8 cellular contexts compared by ENCODE assay signal in genomic region chr9:128457207-128457606, GRCh38. TPM values are rescaled to one million over a fixed set of nuclear protein-coding genes. Genes with fewer than 3 reads are reported as not detected.
DNase-seq lines count a peak whose midpoint lies in the region; ATAC-seq and TF ChIP-seq lines count a peak whose summit lies in the region.

No MANE protein-coding gene starts in this region.

- 52 to 53% methylated on average over 14 of the region's 14 CpGs for WGBS in heart right ventricle, 2 donors
- 44 to 52% methylated on average over 14 of the region's 14 CpGs for WGBS in body of pancreas, 2 donors
- 31 to 33% methylated on average over 9 to 11 of the region's 14 CpGs for WGBS in mesodermal cell (ENCODE audit: insufficient coverage in 2 of 2), 2 experiments

- TF ChIP-seq CTCF in heart right ventricle (IDR thresholded peaks at IDR 0.05) (no peak), body of pancreas (IDR thresholded peaks at IDR 0.05) (no peak), uterus (IDR thresholded peaks at IDR 0.05) (no peak)

- H3K4me1 ChIP-seq in heart right ventricle (peaks cover 0 to 33% (median 15%) of the 10 kb centered on the region in 9 donors), body of pancreas (peaks cover 12% of the 10 kb centered on the region), mesodermal cell (ENCODE audit: control insufficient read depth, insufficient read depth, low read length, poor library complexity, severe bottlenecking) (peaks cover 4% of the 10 kb centered on the region), uterus (no peaks in the 10 kb centered on the region)

- peak overlapping the region in 2 of 10 donors; percentile 89 to 90 for H3K27ac ChIP-seq in heart right ventricle
- H3K27ac ChIP-seq in body of pancreas: no peak overlapping the region
- no peak overlapping the region for H3K27ac ChIP-seq in mesodermal cell (ENCODE audit: low read depth, low read length, severe bottlenecking)
- no peak overlapping the region for H3K27ac ChIP-seq in uterus

- DNase-seq in heart right ventricle: no peak
- DNase-seq in left ventricle myocardium superior: no peak
- no peak for DNase-seq in body of pancreas
- DNase-seq in uterus: no peak
- no peak for DNase-seq in SIG-M5 treated with dmso at 0.1 percent for 504 hours (lab: John Stamatoyannopoulos, UW; ENCODE audit: unreplicated experiment)
- DNase-seq in DMS 273 (lab: John Stamatoyannopoulos, UW; ENCODE audit: unreplicated experiment): no peak

- intact Hi-C loops in heart right ventricle (cut with DNase I): loop anchor here in 3 of 10 donors (5.0 to 10.0 kb wide), 2 partner anchors 95 to 98 kb away; partner anchors contain the start of gene SPTAN1 (in 3 of the 3)
- intact Hi-C loops in left ventricle myocardium superior (cut with micrococcal nuclease): no loop called here
- intact Hi-C loops in body of pancreas (cut with DNase I): no loop called here
- intact Hi-C loops in uterus (cut with DNase I; ENCODE audit: low total_unique reads): no loop called here

- ATAC-seq in heart right ventricle (no peak), left ventricle myocardium superior (no peak), body of pancreas (no peak), HG03442 (IDR thresholded peaks at IDR 0.05; ENCODE audit: unreplicated experiment) (no peak)

- H3K36me3 ChIP-seq in heart right ventricle (peaks cover 0 to 34% (median 15%) of the 10 kb centered on the region in 9 donors), body of pancreas (replicated peaks in 1 of 2; ENCODE audit: insufficient read depth in 1 of 2, low read depth in 2 of 2) (peaks cover 0 to 2% of the 10 kb centered on the region in 2 donors), mesodermal cell (ENCODE audit: control insufficient read depth, insufficient read depth, low read length) (peaks cover 31% of the 10 kb centered on the region), uterus (no peaks in the 10 kb centered on the region)

- TF ChIP-seq POLR2A in body of pancreas (IDR thresholded peaks at IDR 0.05) (no peak), uterus (IDR thresholded peaks at IDR 0.05) (no peak)

- H3K27me3 ChIP-seq in heart right ventricle (no peaks in the 10 kb centered on the region), body of pancreas (no peaks in the 10 kb centered on the region), uterus (no peaks in the 10 kb centered on the region)

- peak overlapping the region; percentile 54 to 98 (median 87) for H3K4me3 ChIP-seq in heart right ventricle
- H3K4me3 ChIP-seq in body of pancreas: peak overlapping the region; percentile 65 to 73
- H3K4me3 ChIP-seq in mesodermal cell (ENCODE audit: extremely low read depth, insufficient read depth, low read length, poor library complexity, severe bottlenecking): peak overlapping the region; percentile 93
- peak overlapping the region; percentile 76 to 78 for H3K4me3 ChIP-seq in uterus

- no peaks in the 10 kb centered on the region for H3K9me3 ChIP-seq in heart right ventricle
- no peaks in the 10 kb centered on the region for H3K9me3 ChIP-seq in body of pancreas
- no peaks in the 10 kb centered on the region for H3K9me3 ChIP-seq in mesodermal cell (ENCODE audit: control insufficient read depth, low read length)
- no peaks in the 10 kb centered on the region for H3K9me3 ChIP-seq in uterus

RNA-seq across cellular contexts. Expression of gene ODF2, which starts 1.4 kb away (rescaled TPM):
- total RNA-seq in heart right ventricle (10 to 100 TPM; 10.9 to 17.1 (median 14.8) TPM), left ventricle myocardium superior (15.3 TPM), body of pancreas (10 to 100 TPM; 14.3 to 23.4 TPM), uterus (10 to 100 TPM; 14.4 to 37.3 (median 25.9) TPM)
- 10 to 100 TPM; 13.2 to 19.7 TPM for polyA plus RNA-seq in heart right ventricle
- 45.2 TPM for polyA plus RNA-seq in mesodermal cell (2013, experiment 1 of 2)
- 46.5 TPM for polyA plus RNA-seq in mesodermal cell (2013, experiment 2 of 2)

RNA-seq across cellular contexts. Expression of gene CERCAM, which starts 36.5 kb away (rescaled TPM):
- 10 to 100 TPM in 5 of 10 donors, 1 to 10 TPM in 5; 3.5 to 30.4 (median 10.0) TPM for total RNA-seq in heart right ventricle
- 10 to 100 TPM; 10.6 to 11.3 TPM for polyA plus RNA-seq in heart right ventricle
- 7.0 TPM for total RNA-seq in left ventricle myocardium superior
- total RNA-seq in body of pancreas: 10 to 100 TPM; 28.0 to 42.0 TPM
- polyA plus RNA-seq in mesodermal cell (2013, experiment 1 of 2): 34.4 TPM
- 27.4 TPM for polyA plus RNA-seq in mesodermal cell (2013, experiment 2 of 2)
- total RNA-seq in uterus: 10 to 100 TPM; 25.1 to 70.7 (median 39.8) TPM

RNA-seq across cellular contexts. Expression of gene GLE1, which starts 47.3 kb away (rescaled TPM):
- 10 to 100 TPM; 15.0 to 24.5 (median 19.9) TPM for total RNA-seq in heart right ventricle
- 10 to 100 TPM; 10.5 to 12.4 TPM for polyA plus RNA-seq in heart right ventricle
- total RNA-seq in left ventricle myocardium superior: 20.6 TPM
- 10 to 100 TPM in 1 of 2 donors, 1 to 10 TPM in 1; 8.3 to 11.5 TPM for total RNA-seq in body of pancreas
- polyA plus RNA-seq in mesodermal cell (2013, experiment 1 of 2): 14.9 TPM
- 16.2 TPM for polyA plus RNA-seq in mesodermal cell (2013, experiment 2 of 2)
- total RNA-seq in uterus: 10 to 100 TPM in 3 of 4 donors, 1 to 10 TPM in 1; 3.3 to 25.5 (median 16.4) TPM
